Comparison of ENCODE assay signal across 8 cellular contexts in the genomic region with DNA sequence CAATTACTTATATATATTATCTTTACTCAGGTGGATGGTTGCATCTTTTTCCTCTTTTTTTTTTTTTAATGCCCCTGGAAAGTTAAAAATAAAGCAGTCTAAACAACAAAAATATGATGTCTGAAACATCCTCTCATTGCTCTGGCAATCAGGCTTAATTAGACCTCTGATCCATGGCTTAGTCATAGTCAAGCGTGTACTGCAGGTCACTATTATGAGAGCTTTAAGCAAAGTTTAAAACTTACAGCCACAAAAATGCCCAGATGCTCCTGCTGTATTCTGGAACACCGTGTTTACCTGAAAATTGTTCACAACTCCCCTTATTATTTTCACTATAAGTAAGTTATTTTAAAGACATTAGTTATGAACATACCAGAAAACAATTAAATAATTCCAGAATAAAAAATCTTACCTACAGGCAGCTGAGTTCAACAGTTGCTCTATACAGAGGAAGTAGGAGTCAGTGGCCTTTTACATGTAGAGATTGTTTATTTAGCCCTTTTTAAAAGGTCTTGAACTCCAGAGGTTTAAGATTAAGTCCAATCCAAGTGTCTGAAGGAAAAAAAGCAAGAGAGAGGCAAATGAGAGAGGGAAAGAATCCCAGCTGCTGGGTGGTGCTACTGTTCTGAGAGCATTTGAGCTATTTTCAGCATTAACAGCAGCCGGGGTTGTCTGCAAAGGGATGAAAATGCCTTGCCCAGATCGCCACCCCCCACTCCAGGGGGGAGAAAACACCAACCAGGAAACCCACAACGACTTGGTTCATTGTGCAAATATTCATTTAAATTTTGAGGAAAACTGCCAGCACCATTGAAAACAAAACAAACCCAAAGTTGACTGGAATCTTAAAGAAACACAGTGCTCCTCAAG. TPM values are rescaled to one million over a fixed set of nuclear protein-coding genes. Genes with fewer than 3 reads are reported as not detected.
DNase-seq lines count a peak whose midpoint lies in the region; ATAC-seq, FAIRE-seq and TF ChIP-seq lines count a peak whose summit lies in the region.

No MANE protein-coding gene starts in this region.

- BruUV-seq in HepG2 (replicated peaks; lab: Mats Ljungman, UMichigan): no TSS peak

- H3K27ac ChIP-seq in HUES64 (ENCODE audit: low read depth, low read length): peak overlapping the region; percentile 67; the same call in 1 of the 2 replicates
- no peak overlapping the region for H3K27ac ChIP-seq in duodenal mucosa (ENCODE audit: low read depth, low read length)
- H3K27ac ChIP-seq in HepG2 (ENCODE audit: extremely low read length, insufficient read depth, low read length): peak overlapping the region; percentile 96
- peak overlapping the region; percentile 90 to 96 (median 94) for H3K27ac ChIP-seq in thyroid gland

- TF ChIP-seq RAD21 in HepG2 (CRISPR knock-in tag; IDR thresholded peaks at IDR 0.05): no peak

- POLR2A ChIA-PET in HepG2 (lab: Yijun Ruan, JAX): interaction anchor here (1.2 to 5.0 kb wide), 4 partner anchors 24 to 63 kb away, joined by 3 to 57 read pairs (median 24); partner anchors contain the start of gene SORBS2

- CTCF ChIA-PET in HepG2 (lab: Yijun Ruan, JAX; ENCODE audit: low intra/inter-chr PET ratio, low total read pairs): no interaction called here

- ATAC-seq in HepG2: peak; percentile 47

- H3K4me2 ChIP-seq in HepG2 (ENCODE audit: low read depth, low read length): peak overlapping the region; percentile 72

- H3K36me3 ChIP-seq in HUES64 (ENCODE audit: insufficient read depth, low read length): no peaks in the 10 kb centered on the region
- no peaks in the 10 kb centered on the region for H3K36me3 ChIP-seq in duodenal mucosa (ENCODE audit: control insufficient read depth in 1 of 2, insufficient read depth in 2 of 2, low read length in 2 of 2)
- H3K36me3 ChIP-seq in HepG2 (replicated peaks in 1 of 2; ENCODE audit: control insufficient read depth in 1 of 2, insufficient read depth in 2 of 2, low read length in 2 of 2): peaks cover 0 to 1% of the 10 kb centered on the region in 2 experiments; a peak in 1 of 5 replicates
- H3K36me3 ChIP-seq in thyroid gland: no peaks in the 10 kb centered on the region

- in situ Hi-C loops in HepG2 (cut with HindIII; ENCODE audit: extremely low pct_ligation_motif_present, low pct_unique_long_range_greater_than_20kb): no loop called here

- TF ChIP-seq POLR2A in HepG2 (IDR thresholded peaks at IDR 0.05; ENCODE audit: insufficient read depth in 1 of 2, low read depth in 2 of 2, low read length in 2 of 2) (no peak), thyroid gland (IDR thresholded peaks at IDR 0.05) (peak in 1 of 2 donors; percentile 51)

- WGBS in HUES64: 14% methylated on average over 5 of the region's 5 CpGs
- 29% methylated on average over 5 of the region's 5 CpGs for WGBS in HepG2 (ENCODE audit: low lambda C conversion rate)
- WGBS in thyroid gland, 2 donors: 8 to 9% methylated on average over 5 of the region's 5 CpGs

- H3K4me1 ChIP-seq in HUES64 (ENCODE audit: insufficient read depth, low read length): peaks cover 51% of the 10 kb centered on the region
- peaks cover 17 to 20% of the 10 kb centered on the region in 2 donors for H3K4me1 ChIP-seq in duodenal mucosa (ENCODE audit: control insufficient read depth in 1 of 2, insufficient read depth in 2 of 2, low read length in 2 of 2)
- H3K4me1 ChIP-seq in HepG2 (ENCODE audit: insufficient read depth, low read length): peaks cover 63% of the 10 kb centered on the region
- H3K4me1 ChIP-seq in thyroid gland: peaks cover 45 to 59% of the 10 kb centered on the region in 2 donors

- no peaks in the 10 kb centered on the region for H4K20me1 ChIP-seq in HepG2 (ENCODE audit: insufficient read depth, low read length)

- H3K9me3 ChIP-seq in HUES64 (ENCODE audit: insufficient read depth, low read depth, low read length): peaks cover 3% of the 10 kb centered on the region; the same call in 1 of the 2 replicates
- no peaks in the 10 kb centered on the region for H3K9me3 ChIP-seq in duodenal mucosa (ENCODE audit: control insufficient read depth in 1 of 2, low read length in 2 of 2)
- H3K9me3 ChIP-seq in HepG2 (ENCODE audit: low read length): no peaks in the 10 kb centered on the region
- no peaks in the 10 kb centered on the region for H3K9me3 ChIP-seq in thyroid gland

- TF ChIP-seq EP300 in HepG2 (IDR thresholded peaks at IDR 0.05; ENCODE audit: low read depth in 2 of 2, low read length in 2 of 2) (no peak), HepG2 (CRISPR knock-in tag; IDR thresholded peaks at IDR 0.05; ENCODE audit: borderline replicate concordance) (no peak)

- DNase-seq in HepG2 (ENCODE audit: low spot score) (no peak), thyroid gland (peak; percentile 78 to 81), NCI-H2196 treated with DMSO at 0.1 percent for 48 hours (lab: John Stamatoyannopoulos, UW; ENCODE audit: unreplicated experiment) (no peak), NCI-H1436 treated with DMSO at 0.1 percent for 48 hours (lab: John Stamatoyannopoulos, UW) (no peak), NCI-H226 (no peak), SK-N-DZ (ENCODE audit: low spot score) (no peak)

- H3K79me2 ChIP-seq in HepG2 (ENCODE audit: insufficient read depth, low read length): peaks cover 29% of the 10 kb centered on the region

- H2AFZ ChIP-seq in HepG2 (ENCODE audit: low read length): no peak overlapping the region

- H3K27me3 ChIP-seq in HUES64 (ENCODE audit: insufficient read depth, low read length) (no peaks in the 10 kb centered on the region), duodenal mucosa (ENCODE audit: control insufficient read depth in 1 of 2, insufficient read depth in 2 of 2, low read length in 2 of 2) (no peaks in the 10 kb centered on the region), HepG2 (ENCODE audit: control insufficient read depth in 1 of 2, insufficient read depth in 2 of 2, low read length in 2 of 2) (no peaks in the 10 kb centered on the region), thyroid gland (no peaks in the 10 kb centered on the region)

- intact Hi-C loops in HepG2 (cut with micrococcal nuclease; ENCODE audit: unreplicated experiment): loop anchor here (1.0 to 2.0 kb wide), 4 partner anchors 18 to 62 kb away; no protein-coding TSS in a partner anchor
- intact Hi-C loops in thyroid gland (cut with DNase I): no loop called here

- peak overlapping the region; percentile 62; the same call in 1 of the 2 replicates for H3K9ac ChIP-seq in HUES64 (ENCODE audit: low read depth, low read length)
- peak overlapping the region in 1 of 2 donors; percentile 15 for H3K9ac ChIP-seq in duodenal mucosa (ENCODE audit: low read depth in 1 of 2, low read length in 2 of 2)
- H3K9ac ChIP-seq in HepG2 (ENCODE audit: insufficient read depth, low read depth, low read length): peak overlapping the region; percentile 70

- FAIRE-seq in HepG2 (lab: Jason Lieb, UNC): no peak

- peak overlapping the region; percentile 47 for H3K4me3 ChIP-seq in HUES64 (ENCODE audit: low read length)
- H3K4me3 ChIP-seq in duodenal mucosa (ENCODE audit: low read depth in 1 of 2, low read length in 2 of 2): peak overlapping the region; percentile 0 to 53
- peak overlapping the region; percentile 9 to 46 (median 45); a peak in 5 of 6 replicates for H3K4me3 ChIP-seq in HepG2 (replicated peaks in 1 of 3; ENCODE audit: insufficient read depth in 1 of 3, low read depth in 2 of 3, low read length in 3 of 3)
- H3K4me3 ChIP-seq in thyroid gland (replicated peaks in 1 of 3): peak overlapping the region in 2 of 3 donors; percentile 5 to 7

- TF ChIP-seq CTCF in HepG2 (CRISPR knock-in tag; IDR thresholded peaks at IDR 0.05) (no peak), thyroid gland (IDR thresholded peaks at IDR 0.05) (no peak)

TF ChIP-seq in HepG2, 621 proteins besides CTCF, POLR2A, EP300 and RAD21 (continues in another document):
- no peak for TF ChIP-seq ZNF557 (CRISPR knock-in tag; IDR thresholded peaks at IDR 0.05)
- TF ChIP-seq ZNF580 (CRISPR knock-in tag; IDR thresholded peaks at IDR 0.05; ENCODE audit: borderline replicate concordance, low read depth): 0 out of 2 replicates have a peak, but pooled peaks have one; percentile 1
- no peak for TF ChIP-seq GFI1 (CRISPR knock-in tag; IDR thresholded peaks at IDR 0.05; ENCODE audit: borderline replicate concordance)
- no peak for TF ChIP-seq CC2D1A (CRISPR knock-in tag; IDR thresholded peaks at IDR 0.05)

RNA-seq across cellular contexts. Expression of gene SORBS2, which starts 36.9 kb away (rescaled TPM):
- 27.1 TPM for polyA plus RNA-seq in HUES64 (2013, experiment 1 of 2)
- 32.6 TPM for polyA plus RNA-seq in HUES64 (2013, experiment 2 of 2)
- total RNA-seq in HepG2 (2016; rRNA removed; fragmentation: Illumina TruSeq; extraction: Trizol) (25.0 and 29.0 TPM in 2 replicates), thyroid gland (100 to 1,000 TPM; 290 to 437 (median 377) TPM)
- 7.2 and 7.3 TPM in 2 replicates for total RNA-seq in HepG2 (2016; cell fraction: cytosol; rRNA removed; fragmentation: Illumina TruSeq; extraction: Trizol; ENCODE audit: low read depth)
- total RNA-seq in HepG2 (2016; cell fraction: insoluble cytoplasmic fraction; rRNA removed; fragmentation: Illumina TruSeq; extraction: Trizol): 26.0 and 26.2 TPM in 2 replicates
- 12.8 and 16.4 TPM in 2 replicates for total RNA-seq in HepG2 (2016; cell fraction: membrane; rRNA removed; fragmentation: Illumina TruSeq; extraction: Trizol)
- total RNA-seq in HepG2 (2016; cell fraction: nucleus; rRNA removed; fragmentation: Illumina TruSeq; extraction: Trizol): 62.8 and 62.9 TPM in 2 replicates
- 55.9 and 80.5 TPM in 2 replicates for polyA plus RNA-seq in HepG2 (2011; rRNA removed)
- polyA plus RNA-seq in HepG2 (2011; cell fraction: cytosol; rRNA removed): 38.4 and 48.7 TPM in 2 replicates
- 61.7 and 83.9 TPM in 2 replicates for polyA plus RNA-seq in HepG2 (2011; cell fraction: nucleus; rRNA removed)
- polyA plus RNA-seq in HepG2 (2012): 34.7 and 45.4 TPM in 2 replicates
- 1.7 and 2.6 TPM in 2 replicates for polyA plus RNA-seq in HepG2 (2016; cell fraction: cytosol; fragmentation: Illumina TruSeq; extraction: Trizol; ENCODE audit: low read depth)
- polyA plus RNA-seq in HepG2 (2016; cell fraction: insoluble cytoplasmic fraction; fragmentation: Illumina TruSeq; extraction: Trizol; ENCODE audit: low read depth): 29.6 and 32.7 TPM in 2 replicates
- 9.9 and 11.6 TPM in 2 replicates for polyA plus RNA-seq in HepG2 (2016; cell fraction: membrane; fragmentation: Illumina TruSeq; extraction: Trizol; ENCODE audit: low read depth)
- polyA plus RNA-seq in HepG2 (2016; cell fraction: nucleus; fragmentation: Illumina TruSeq; extraction: Trizol; ENCODE audit: insufficient read depth, low read depth): 27.2 and 29.5 TPM in 2 replicates
- polyA minus RNA-seq in HepG2 (2011; rRNA and poly(A)+ RNA removed; ENCODE audit: low replicate concordance): 11.3 and 137 TPM in 2 replicates
- 39.1 and 42.7 TPM in 2 replicates for polyA minus RNA-seq in HepG2 (2011; cell fraction: cytosol; rRNA and poly(A)+ RNA removed)
- 166 and 180 TPM in 2 replicates for polyA minus RNA-seq in HepG2 (2011; cell fraction: nucleus; rRNA and poly(A)+ RNA removed)
- polyA plus RNA-seq in SK-N-DZ (2014; cell fraction: cytosol; rRNA removed): not detected in 2 replicates
- polyA plus RNA-seq in SK-N-DZ (2014; cell fraction: nucleus; rRNA removed): not detected in 2 replicates

Comparison
In these comparisons a context has a peak if more than half of its experiments do, and no peak if none do; other contexts are left out.
1. DNase-seq: peak in thyroid gland (2 of 2); none in HepG2 (single experiment), NCI-H2196 treated with DMSO at 0.1 percent for 48 hours (single experiment), NCI-H1436 treated with DMSO at 0.1 percent for 48 hours (single experiment), NCI-H226 (single experiment) and SK-N-DZ (single experiment).
2. RNA of gene SORBS2, which starts 36.9 kb away (total RNA-seq): 290 to 437 TPM in thyroid gland; 7.2 to 62.9 TPM in HepG2; every median in the first group is over 4 times any median in the second.
3. Peak in every context shown above with its lines, with median percentiles within 50 percentile points of each other: H3K4me3 ChIP-seq.